8 cellular contexts compared by ENCODE assay signal in the genomic region with DNA sequence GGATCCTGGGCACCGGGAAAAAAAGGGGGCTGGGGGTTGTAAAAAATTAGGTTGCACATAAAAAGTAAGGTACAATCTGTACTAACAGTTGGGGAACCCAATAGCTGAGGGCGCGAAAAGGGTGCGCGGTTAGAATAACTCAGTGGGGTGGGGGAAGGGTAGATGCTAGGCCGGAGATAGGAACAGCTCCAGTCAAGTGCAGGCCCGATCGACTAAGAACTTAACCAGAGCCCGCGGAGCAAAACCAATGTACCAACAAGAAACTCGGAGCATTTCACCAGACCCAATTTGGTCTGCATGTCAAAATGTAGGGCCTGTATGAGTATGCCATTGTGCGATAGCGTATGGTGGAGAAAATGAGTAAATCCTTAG. TPM values are rescaled to one million over a fixed set of nuclear protein-coding genes. Genes with fewer than 3 reads are reported as not detected.
A peak's percentile ranks its signal among the peaks of the same experiment; 100 is the strongest.
DNase-seq lines count a peak whose midpoint lies in the region; ATAC-seq, FAIRE-seq and TF ChIP-seq lines count a peak whose summit lies in the region.

No MANE protein-coding gene starts in this region.

- peaks cover 68% of the 10 kb centered on the region for H3K4me1 ChIP-seq in CD4-positive, alpha-beta memory T cell (ENCODE audit: insufficient read depth, low read length)
- peaks cover 35% of the 10 kb centered on the region for H3K4me1 ChIP-seq in HUES64 (ENCODE audit: insufficient read depth, low read length)
- peaks cover 17 to 25% of the 10 kb centered on the region in 2 donors for H3K4me1 ChIP-seq in kidney (ENCODE audit: control insufficient read depth in 1 of 2, insufficient read depth in 1 of 2, low read depth in 1 of 2, low read length in 2 of 2)

- no peaks in the 10 kb centered on the region for H3K27me3 ChIP-seq in CD4-positive, alpha-beta memory T cell (ENCODE audit: insufficient read depth, low read length)
- H3K27me3 ChIP-seq in HUES64 (ENCODE audit: insufficient read depth, low read length): no peaks in the 10 kb centered on the region

- H3K4me3 ChIP-seq in CD4-positive, alpha-beta memory T cell (ENCODE audit: low read length in 2 of 2): peak overlapping the region; percentile 95 to 96
- H3K4me3 ChIP-seq in HUES64 (ENCODE audit: low read length): peak overlapping the region; percentile 83
- peak overlapping the region; percentile 94 to 99 for H3K4me3 ChIP-seq in kidney (ENCODE audit: low read length in 2 of 2)

- FAIRE-seq in kidney (lab: Jason Lieb, UNC): no peak

- peak overlapping the region; percentile 96 to 100 (median 98) for H3K4me3 Mint-ChIP-seq in CD4-positive, alpha-beta memory T cell
- peak overlapping the region; percentile 98 for H3K4me3 Mint-ChIP-seq in T-helper 1 cell treated with Interleukin-12 subunit alpha and Interleukin-12 subunit beta and Interleukin-4 antibody, amounts not matched to agents 30 μg/mL and 1 μg/mL, for 36 hours
- peak overlapping the region; percentile 100 for H3K4me3 Mint-ChIP-seq in MCF 10A (ENCODE audit: unreplicated experiment)

- H3K36me3 ChIP-seq in CD4-positive, alpha-beta memory T cell (ENCODE audit: insufficient read depth, low read length): no peaks in the 10 kb centered on the region
- peaks cover 51% of the 10 kb centered on the region for H3K36me3 ChIP-seq in HUES64 (ENCODE audit: insufficient read depth, low read length)
- peaks cover 0 to 2% of the 10 kb centered on the region in 2 donors for H3K36me3 ChIP-seq in kidney (ENCODE audit: control insufficient read depth in 1 of 2, insufficient read depth in 2 of 2, low read length in 2 of 2)

- peaks cover 0 to 2% of the 10 kb centered on the region in 2 donors for H3K27me3 Mint-ChIP-seq in CD4-positive, alpha-beta memory T cell
- peaks cover 4% of the 10 kb centered on the region for H3K27me3 Mint-ChIP-seq in T-helper 1 cell treated with Interleukin-12 subunit alpha and Interleukin-12 subunit beta and Interleukin-4 antibody, amounts not matched to agents 30 μg/mL and 1 μg/mL, for 36 hours (ENCODE audit: low read depth)
- H3K27me3 Mint-ChIP-seq in MCF 10A (ENCODE audit: insufficient read depth, unreplicated experiment): no peaks in the 10 kb centered on the region

- H3K9me3 Mint-ChIP-seq in CD4-positive, alpha-beta memory T cell: peaks cover 0 to 5% (median 0%) of the 10 kb centered on the region in 8 donors
- no peaks in the 10 kb centered on the region for H3K9me3 Mint-ChIP-seq in T-helper 1 cell treated with Interleukin-12 subunit alpha and Interleukin-12 subunit beta and Interleukin-4 antibody, amounts not matched to agents 30 μg/mL and 1 μg/mL, for 36 hours
- no peaks in the 10 kb centered on the region for H3K9me3 Mint-ChIP-seq in MCF 10A (ENCODE audit: unreplicated experiment)

- CTCF ChIA-PET in CD4-positive, alpha-beta memory T cell (lab: Charles Lee; ENCODE audit: partially characterized antibody): interaction anchor here (0.8 to 4.1 kb wide), 4 partner anchors 12 to 88 kb away, joined by 3 to 27 read pairs (median 14); no protein-coding TSS in a partner anchor
- CTCF ChIA-PET in MCF 10A (lab: Yijun Ruan, JAX): interaction anchor here (1.5 to 3.8 kb wide), 2 partner anchors 8 to 12 kb away, joined by 3 to 23 read pairs; no protein-coding TSS in a partner anchor

- H3K9me3 ChIP-seq in CD4-positive, alpha-beta memory T cell (ENCODE audit: control insufficient read depth in 1 of 2, low read length in 2 of 2): no peaks in the 10 kb centered on the region
- H3K9me3 ChIP-seq in HUES64 (ENCODE audit: insufficient read depth, low read depth, low read length) (no peaks in the 10 kb centered on the region), kidney (ENCODE audit: control insufficient read depth in 1 of 2, low read length in 2 of 2) (no peaks in the 10 kb centered on the region)

- peaks cover 39 to 77% (median 57%) of the 10 kb centered on the region in 4 donors for H3K4me1 Mint-ChIP-seq in CD4-positive, alpha-beta memory T cell
- peaks cover 44% of the 10 kb centered on the region for H3K4me1 Mint-ChIP-seq in T-helper 1 cell treated with Interleukin-12 subunit alpha and Interleukin-12 subunit beta and Interleukin-4 antibody, amounts not matched to agents 30 μg/mL and 1 μg/mL, for 36 hours (ENCODE audit: low read depth)
- peaks cover 32% of the 10 kb centered on the region for H3K4me1 Mint-ChIP-seq in MCF 10A (ENCODE audit: insufficient read depth, unreplicated experiment)

- TF ChIP-seq CTCF in MCF 10A (IDR thresholded peaks at IDR 0.05; ENCODE audit: unreplicated experiment) (no peak), kidney (IDR thresholded peaks at IDR 0.05; ENCODE audit: borderline replicate concordance, extremely low read depth, insufficient read depth) (no peak)

- H3K27ac Mint-ChIP-seq in CD4-positive, alpha-beta memory T cell: peak overlapping the region; percentile 98 to 100 (median 99)
- peak overlapping the region; percentile 100 for H3K27ac Mint-ChIP-seq in T-helper 1 cell treated with Interleukin-12 subunit alpha and Interleukin-12 subunit beta and Interleukin-4 antibody, amounts not matched to agents 30 μg/mL and 1 μg/mL, for 36 hours
- H3K27ac Mint-ChIP-seq in MCF 10A (ENCODE audit: low read depth, unreplicated experiment): peak overlapping the region; percentile 100

- no TSS peak for BruUV-seq in MCF 10A (replicated peaks; lab: Mats Ljungman, UMichigan)

- POLR2A ChIA-PET in CD4-positive, alpha-beta memory T cell (lab: Charles Lee; ENCODE audit: partially characterized antibody): interaction anchor here (1.0 to 2.8 kb wide), 11 partner anchors 9 to 912 kb away, joined by 3 to 49 read pairs (median 7); a partner anchor contains a TSS
- POLR2A ChIA-PET in MCF 10A (lab: Yijun Ruan, JAX): interaction anchor here (0.7 to 6.9 kb wide), 20 partner anchors 8 to 1491 kb away, joined by 3 to 240 read pairs (median 8); a partner anchor contains a TSS

- H3K36me3 Mint-ChIP-seq in CD4-positive, alpha-beta memory T cell: peaks cover 28 to 59% of the 10 kb centered on the region in 2 donors
- peaks cover 48% of the 10 kb centered on the region for H3K36me3 Mint-ChIP-seq in T-helper 1 cell treated with Interleukin-12 subunit alpha and Interleukin-12 subunit beta and Interleukin-4 antibody, amounts not matched to agents 30 μg/mL and 1 μg/mL, for 36 hours (ENCODE audit: low read depth)
- peaks cover 47% of the 10 kb centered on the region for H3K36me3 Mint-ChIP-seq in MCF 10A (ENCODE audit: insufficient read depth, unreplicated experiment)

- peak overlapping the region; percentile 98 for H3K27ac ChIP-seq in CD4-positive, alpha-beta memory T cell (ENCODE audit: low read depth, low read length)
- H3K27ac ChIP-seq in HUES64 (ENCODE audit: low read depth, low read length) (peak overlapping the region; percentile 100), kidney (ENCODE audit: low read depth in 2 of 2, low read length in 2 of 2) (peak overlapping the region; percentile 99 to 100)

- ATAC-seq in HG03139 (IDR thresholded peaks at IDR 0.05; ENCODE audit: unreplicated experiment) (no peak), HG03045 (IDR thresholded peaks at IDR 0.05; ENCODE audit: unreplicated experiment) (no peak)

- peak; percentile 25 to 74 (median 31) for DNase-seq in CD4-positive, alpha-beta memory T cell
- DNase-seq in MCF 10A (ENCODE audit: unreplicated experiment) (peak; percentile 55), kidney (no peak)
- peak; percentile 68 for DNase-seq in stimulated activated CD4-positive, alpha-beta T cell treated with anti-CD3 and anti-CD28 coated beads, Interleukin-15, amount 100 ng/mL, for 24 hours

- under 1% methylated on average over 13 of the region's 13 CpGs for WGBS in HUES64

- H3K9ac ChIP-seq in HUES64 (ENCODE audit: low read depth, low read length): peak overlapping the region; percentile 100
- peak overlapping the region; percentile 44 to 96 for H3K9ac ChIP-seq in kidney (ENCODE audit: low read length in 2 of 2)

- intact Hi-C loops in CD4-positive, alpha-beta memory T cell (cut with micrococcal nuclease): loop anchor here (5.0 kb wide), 2 partner anchors 880 to 910 kb away; a partner anchor contains a TSS
- intact Hi-C loops in MCF 10A (cut with micrococcal nuclease): loop anchor here (10.0 kb wide), 1 partner anchor 662 kb away; a partner anchor contains a TSS
- intact Hi-C loops in kidney (cut with DNase I): loop anchor here (10.0 kb wide), 1 partner anchor 52 kb away; no protein-coding TSS in a partner anchor

RNA-seq across cellular contexts. Expression of a gene that starts 1.3 kb away (rescaled TPM):
- total RNA-seq in CD4-positive, alpha-beta memory T cell: 100 to 1,000 TPM; 234 to 247 TPM
- 100 to 1,000 TPM; 158 to 268 TPM for polyA plus RNA-seq in CD4-positive, alpha-beta memory T cell
- polyA plus RNA-seq in HUES64 (2013, experiment 1 of 2): 446 TPM
- polyA plus RNA-seq in HUES64 (2013, experiment 2 of 2): 473 TPM
- total RNA-seq in MCF 10A (2022): 190 and 308 TPM in 2 replicates
- total RNA-seq in kidney: 177 TPM
- 120 TPM for polyA plus RNA-seq in kidney (ENCODE audit: insufficient read depth, low read depth, low replicate concordance)

RNA-seq across cellular contexts. Expression of a gene that starts 57.8 kb away (rescaled TPM):
- total RNA-seq in CD4-positive, alpha-beta memory T cell: 100 to 1,000 TPM; 322 to 344 TPM
- 100 to 1,000 TPM; 218 to 279 TPM for polyA plus RNA-seq in CD4-positive, alpha-beta memory T cell
- polyA plus RNA-seq in HUES64 (2013, experiment 1 of 2): 382 TPM
- polyA plus RNA-seq in HUES64 (2013, experiment 2 of 2): 380 TPM
- total RNA-seq in MCF 10A (2022) (159 and 222 TPM in 2 replicates), kidney (263 TPM)
- polyA plus RNA-seq in kidney (ENCODE audit: insufficient read depth, low read depth, low replicate concordance): 135 TPM

RNA-seq across cellular contexts. Expression of a gene that starts 57.9 kb away (rescaled TPM):
- total RNA-seq in CD4-positive, alpha-beta memory T cell: 10 to 100 TPM; 26.1 TPM
- 10 to 100 TPM; 40.2 to 56.7 TPM for polyA plus RNA-seq in CD4-positive, alpha-beta memory T cell
- polyA plus RNA-seq in HUES64 (2013, experiment 1 of 2): 70.7 TPM
- 70.8 TPM for polyA plus RNA-seq in HUES64 (2013, experiment 2 of 2)
- 23.9 and 36.0 TPM in 2 replicates for total RNA-seq in MCF 10A (2022)
- total RNA-seq in kidney: 30.3 TPM
- polyA plus RNA-seq in kidney (ENCODE audit: insufficient read depth, low read depth, low replicate concordance): 36.0 TPM
